16 cellular contexts compared by ENCODE assay signal in genomic region chr1:202796670-202797069, GRCh38. TPM values are rescaled to one million over a fixed set of nuclear protein-coding genes. Genes with fewer than 3 reads are reported as not detected.
DNase-seq lines count a peak whose midpoint lies in the region; ATAC-seq and TF ChIP-seq lines count a peak whose summit lies in the region.
"Had no signal": no experiment of that assay in that cellular context is flagged by ENCODE, and none has a peak within 500 bp of the region (broad histone marks: within the 10 kb centered on the region; RNA-seq: fewer than 3 reads in every experiment).

No MANE protein-coding gene starts in this region.

- H3K14ac ChIP-seq in trophoblast cell (ENCODE audit: low read length), result no peak overlapping the region

- H3K9ac ChIP-seq in BLaER1 (peak overlapping the region; percentile 34; the same call in 1 of the 2 replicates), trophoblast cell (ENCODE audit: low read length) (no peak overlapping the region)

- peaks cover 8% of the 10 kb centered on the region for H3K36me3 Mint-ChIP-seq in CD4-positive, CD25-positive, alpha-beta regulatory T cell
- peaks cover 7% of the 10 kb centered on the region for H3K36me3 Mint-ChIP-seq in WTC11

- H3K27me3 Mint-ChIP-seq in CD4-positive, CD25-positive, alpha-beta regulatory T cell, result no peaks in the 10 kb centered on the region
- H3K27me3 Mint-ChIP-seq in WTC11 (ENCODE audit: low read depth), result no peaks in the 10 kb centered on the region
- H3K27me3 Mint-ChIP-seq: B cell; CD8-positive, alpha-beta memory T cell had no signal

- H4K91ac ChIP-seq in trophoblast cell (ENCODE audit: low read depth, low read length), result no peak overlapping the region

- no peak overlapping the region for H2BK5ac ChIP-seq in trophoblast cell (ENCODE audit: low read depth, low read length, poor library complexity)

- no peak overlapping the region for H4K8ac ChIP-seq in trophoblast cell (ENCODE audit: low read depth, low read length)

- POLR2A ChIA-PET in WTC11 (lab: Charles Lee), result no interaction called here

- TF ChIP-seq CTCF in WTC11 (IDR thresholded peaks at IDR 0.05), result no peak
- TF ChIP-seq CTCF in GM20000 (IDR thresholded peaks at IDR 0.05; ENCODE audit: extremely low read depth, missing control alignments), result no peak

- H3K9me3 ChIP-seq in BLaER1 (no peaks in the 10 kb centered on the region), trophoblast cell (ENCODE audit: insufficient read depth, low read depth, low read length) (no peaks in the 10 kb centered on the region)
- no peaks in the 10 kb centered on the region for H3K9me3 ChIP-seq in CD4-positive, CD25-positive, alpha-beta regulatory T cell (ENCODE audit: control insufficient read depth in 2 of 2, low read length in 2 of 2)
- H3K9me3 ChIP-seq: Caco-2 had no signal

- peak overlapping the region; percentile 3; the same call in 1 of the 2 replicates for H3K27ac ChIP-seq in BLaER1
- H3K27ac ChIP-seq in CD4-positive, CD25-positive, alpha-beta regulatory T cell (ENCODE audit: insufficient read depth, low read length, poor library complexity, severe bottlenecking), result no peak overlapping the region
- H3K27ac ChIP-seq in trophoblast cell (ENCODE audit: low read depth, low read length), result no peak overlapping the region
- H3K27ac ChIP-seq: HL-60 had no signal

- H3K4me1 Mint-ChIP-seq in CD4-positive, CD25-positive, alpha-beta regulatory T cell, result peaks cover 27 to 57% (median 33%) of the 10 kb centered on the region in 4 donors
- H3K4me1 Mint-ChIP-seq in WTC11, result peaks cover 59% of the 10 kb centered on the region

- no peak overlapping the region for H2BK12ac ChIP-seq in trophoblast cell (ENCODE audit: low read length)

- no CpG with 5 or more reads among the region's 7 CpGs for WGBS in trophoblast cell (ENCODE audit: extremely low coverage, insufficient coverage, insufficient read length)

- no peak overlapping the region for H2AFZ ChIP-seq in trophoblast cell (ENCODE audit: insufficient read depth, low read length, poor library complexity)

- H4K20me1 ChIP-seq in BLaER1, result peaks cover 100% of the 10 kb centered on the region

- H3K4me2 ChIP-seq in BLaER1 (peak overlapping the region; percentile 72), trophoblast cell (ENCODE audit: low read length) (no peak overlapping the region)

- CTCF ChIA-PET in WTC11 (lab: Charles Lee), result no interaction called here

- H3K23ac ChIP-seq in trophoblast cell (ENCODE audit: low read length), result no peak overlapping the region

- ATAC-seq in CD4-positive, CD25-positive, alpha-beta regulatory T cell (ENCODE audit: low read depth in 2 of 2), result no peak
- no peak; the same call in 1 of the 2 replicates for ATAC-seq in WTC11

- no peak overlapping the region for H4K12ac ChIP-seq in trophoblast cell (ENCODE audit: low read depth, low read length)

- H3K4me1 ChIP-seq in BLaER1, result peaks cover 74% of the 10 kb centered on the region
- H3K4me1 ChIP-seq in CD4-positive, CD25-positive, alpha-beta regulatory T cell (ENCODE audit: control insufficient read depth, insufficient read depth, low read length, poor library complexity, severe bottlenecking), result peaks cover 7% of the 10 kb centered on the region
- no peaks in the 10 kb centered on the region for H3K4me1 ChIP-seq in trophoblast cell (ENCODE audit: control insufficient read depth in 1 of 2, insufficient read depth in 2 of 2, low read length in 2 of 2)
- H3K4me1 ChIP-seq: Caco-2 had no signal

- H3K4me3 ChIP-seq in BLaER1 (no peak overlapping the region), trophoblast cell (ENCODE audit: low read depth, low read length) (no peak overlapping the region)
- H3K4me3 ChIP-seq in CD4-positive, CD25-positive, alpha-beta regulatory T cell (ENCODE audit: low read depth, low read length), result no peak overlapping the region

- H3K4me3 Mint-ChIP-seq in CD4-positive, CD25-positive, alpha-beta regulatory T cell, result no peak overlapping the region
- no peak overlapping the region for H3K4me3 Mint-ChIP-seq in WTC11
- H3K4me3 Mint-ChIP-seq: B cell; CD14-positive monocyte; CD8-positive, alpha-beta memory T cell; HFFc6 had no signal

- peaks cover 64% of the 10 kb centered on the region for H3K36me3 ChIP-seq in BLaER1
- no peaks in the 10 kb centered on the region for H3K36me3 ChIP-seq in CD4-positive, CD25-positive, alpha-beta regulatory T cell (ENCODE audit: control insufficient read depth, insufficient read depth, low read length)
- peaks cover 7 to 10% of the 10 kb centered on the region in 2 experiments for H3K36me3 ChIP-seq in trophoblast cell (ENCODE audit: control insufficient read depth in 1 of 2, insufficient read depth in 2 of 2, low read length in 2 of 2)

- no peaks in the 10 kb centered on the region for H3K79me1 ChIP-seq in trophoblast cell (ENCODE audit: low read length)

- no peak overlapping the region for H2AK5ac ChIP-seq in trophoblast cell (ENCODE audit: low read length)

- H2BK120ac ChIP-seq in trophoblast cell (ENCODE audit: insufficient read depth, low read length, poor library complexity), result no peak overlapping the region

- no peak for DNase-seq in CD4-positive, CD25-positive, alpha-beta regulatory T cell
- no peak for DNase-seq in WTC11 (ENCODE audit: low spot score)
- DNase-seq in trophoblast cell, result no peak
- DNase-seq in NCI-H524 treated with DMSO at 0.1 percent for 48 hours (lab: John Stamatoyannopoulos, UW), result no peak
- DNase-seq in dedifferentiated amniotic fluid mesenchymal stem cell (ENCODE audit: extremely low spot score), result no peak
- DNase-seq in GM20000 (ENCODE audit: low spot score), result no peak
- DNase-seq: Caco-2; CD8-positive, alpha-beta memory T cell; DND-41; GDM1; HCEC 1CT; HFFc6 had no signal

- no peak overlapping the region for H3K18ac ChIP-seq in trophoblast cell (ENCODE audit: low read length)

- no peaks in the 10 kb centered on the region for H3K9me3 Mint-ChIP-seq in CD4-positive, CD25-positive, alpha-beta regulatory T cell
- no peaks in the 10 kb centered on the region for H3K9me3 Mint-ChIP-seq in WTC11
- H3K9me3 Mint-ChIP-seq: CD8-positive, alpha-beta memory T cell; HFFc6 had no signal

- H3K27ac Mint-ChIP-seq in CD4-positive, CD25-positive, alpha-beta regulatory T cell, result peak overlapping the region in 2 of 3 donors; percentile 51 to 78
- no peak overlapping the region for H3K27ac Mint-ChIP-seq in WTC11
- H3K27ac Mint-ChIP-seq: B cell, CD14-positive monocyte, HFFc6 had no signal

- no peaks in the 10 kb centered on the region for H3K27me3 ChIP-seq in BLaER1
- H3K27me3 ChIP-seq in CD4-positive, CD25-positive, alpha-beta regulatory T cell (ENCODE audit: control insufficient read depth, insufficient read depth, low read length), result no peaks in the 10 kb centered on the region
- no peaks in the 10 kb centered on the region for H3K27me3 ChIP-seq in trophoblast cell (ENCODE audit: insufficient read depth, low read length)

- peak overlapping the region; percentile 41 for H3K4ac ChIP-seq in trophoblast cell (ENCODE audit: low read depth, low read length)

- H3K79me2 ChIP-seq in trophoblast cell (ENCODE audit: control insufficient read depth, insufficient read depth, low read length, poor library complexity), result peaks cover 23% of the 10 kb centered on the region

TF ChIP-seq in WTC11, 78 proteins besides CTCF, POLR2A, EP300 and RAD21:
- TF ChIP-seq ZNF219 (CRISPR knock-in tag; IDR thresholded peaks at IDR 0.05; ENCODE audit: borderline replicate concordance) (no peak), PRDM15 (CRISPR knock-in tag; IDR thresholded peaks at IDR 0.05) (peak; percentile 66)

RNA-seq across cellular contexts. Expression of gene KDM5B, which starts 11.6 kb away (rescaled TPM):
- total RNA-seq in CD4-positive, CD25-positive, alpha-beta regulatory T cell, result 77.7 TPM
- 10 to 100 TPM; 13.7 to 16.9 (median 14.5) TPM for polyA plus RNA-seq in CD4-positive, CD25-positive, alpha-beta regulatory T cell
- total RNA-seq in WTC11 (2021), result 222 to 226 TPM (median 225 TPM) in 3 replicates
- polyA plus RNA-seq in trophoblast cell (2013), result 64.2 and 64.5 TPM in 2 replicates

RNA-seq across cellular contexts. Expression of gene PCAT6, which starts 14.1 kb away (rescaled TPM):
- not detected for total RNA-seq in CD4-positive, CD25-positive, alpha-beta regulatory T cell
- not detected for polyA plus RNA-seq in CD4-positive, CD25-positive, alpha-beta regulatory T cell
- total RNA-seq in WTC11 (2021), result 11.2 to 13.2 TPM (median 11.7 TPM) in 3 replicates
- 14.6 and 15.7 TPM in 2 replicates for polyA plus RNA-seq in trophoblast cell (2013)
- total RNA-seq: Caco-2 had no signal
- polyA plus RNA-seq: CD14-positive monocyte had no signal
